Comparison of ENCODE assay signal across 1 cellular context in the genomic region with DNA sequence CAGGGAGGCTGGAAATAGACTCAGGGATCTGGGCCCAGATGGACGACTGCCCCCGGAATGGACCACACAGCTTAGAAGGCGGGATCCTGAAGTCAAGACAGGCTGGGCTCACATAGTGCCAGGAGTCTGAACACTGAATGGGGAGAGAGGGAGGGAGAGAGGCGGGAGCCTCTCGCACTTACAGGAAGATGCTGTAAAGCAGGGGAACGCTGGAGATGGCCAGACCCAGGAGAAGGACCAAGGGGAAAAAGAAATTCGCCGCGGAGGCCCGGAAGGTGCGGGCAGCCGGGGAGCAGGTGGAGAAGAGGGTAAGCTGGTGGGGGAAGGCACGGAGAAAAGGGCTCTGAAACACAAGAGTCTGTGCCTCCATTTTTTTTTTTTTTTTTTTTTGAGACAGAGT.
TF ChIP-seq lines count a peak whose summit lies in the region.

No MANE protein-coding gene starts in this region.

TF ChIP-seq in IMR-90, 13 proteins besides CTCF, POLR2A, EP300 and RAD21:
- TF ChIP-seq SMC3 (IDR thresholded peaks at IDR 0.05; ENCODE audit: low read depth, low read length) (no peak), RCOR1 (IDR thresholded peaks at IDR 0.05; ENCODE audit: insufficient replicate concordance, low read length) (no peak), MAZ (IDR thresholded peaks at IDR 0.05; ENCODE audit: borderline replicate concordance, low read depth, low read length) (no peak), FOS (IDR thresholded peaks at IDR 0.05; ENCODE audit: low read depth, low read length) (no peak), MAFK (IDR thresholded peaks at IDR 0.05; ENCODE audit: low read depth, low read length) (no peak), MXI1 (IDR thresholded peaks at IDR 0.05; ENCODE audit: borderline replicate concordance, low read depth, low read length) (no peak), RFX5 (IDR thresholded peaks at IDR 0.05; ENCODE audit: low read depth, low read length) (no peak), BHLHE40 (IDR thresholded peaks at IDR 0.05; ENCODE audit: low read depth, low read length) (no peak), NFE2L2 (IDR thresholded peaks at IDR 0.05; ENCODE audit: low read depth, low read length) (no peak), CEBPB (IDR thresholded peaks at IDR 0.05; ENCODE audit: low read depth, low read length) (no peak), CHD1 (IDR thresholded peaks at IDR 0.05; ENCODE audit: low read depth, low read length) (no peak)
- TF ChIP-seq, protein P1, sequence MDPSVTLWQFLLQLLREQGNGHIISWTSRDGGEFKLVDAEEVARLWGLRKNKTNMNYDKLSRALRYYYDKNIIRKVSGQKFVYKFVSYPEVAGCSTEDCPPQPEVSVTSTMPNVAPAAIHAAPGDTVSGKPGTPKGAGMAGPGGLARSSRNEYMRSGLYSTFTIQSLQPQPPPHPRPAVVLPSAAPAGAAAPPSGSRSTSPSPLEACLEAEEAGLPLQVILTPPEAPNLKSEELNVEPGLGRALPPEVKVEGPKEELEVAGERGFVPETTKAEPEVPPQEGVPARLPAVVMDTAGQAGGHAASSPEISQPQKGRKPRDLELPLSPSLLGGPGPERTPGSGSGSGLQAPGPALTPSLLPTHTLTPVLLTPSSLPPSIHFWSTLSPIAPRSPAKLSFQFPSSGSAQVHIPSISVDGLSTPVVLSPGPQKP (IDR thresholded peaks at IDR 0.05; ENCODE audit: borderline replicate concordance, low read depth, low read length) = no peak
- TF ChIP-seq, protein P2, sequence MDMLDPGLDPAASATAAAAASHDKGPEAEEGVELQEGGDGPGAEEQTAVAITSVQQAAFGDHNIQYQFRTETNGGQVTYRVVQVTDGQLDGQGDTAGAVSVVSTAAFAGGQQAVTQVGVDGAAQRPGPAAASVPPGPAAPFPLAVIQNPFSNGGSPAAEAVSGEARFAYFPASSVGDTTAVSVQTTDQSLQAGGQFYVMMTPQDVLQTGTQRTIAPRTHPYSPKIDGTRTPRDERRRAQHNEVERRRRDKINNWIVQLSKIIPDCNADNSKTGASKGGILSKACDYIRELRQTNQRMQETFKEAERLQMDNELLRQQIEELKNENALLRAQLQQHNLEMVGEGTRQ (IDR thresholded peaks at IDR 0.05; ENCODE audit: low read depth, low read length) = no peak
